In genomic region chr9:14406463-14406862, GRCh38 we compare ENCODE assay signal across 24 cellular contexts.
DNase-seq lines count a peak whose midpoint lies in the region; ATAC-seq, FAIRE-seq and TF ChIP-seq lines count a peak whose summit lies in the region.
"Had no signal": no experiment of that assay in that cellular context is flagged by ENCODE, and none has a peak within 500 bp of the region (broad histone marks: within the 10 kb centered on the region; RNA-seq: fewer than 3 reads in every experiment).

No MANE protein-coding gene starts in this region.

- POLR2A ChIA-PET in HepG2 (lab: Yijun Ruan, JAX), result no interaction called here

- no peak overlapping the region for H3K27ac ChIP-seq in HepG2 (ENCODE audit: extremely low read length, insufficient read depth, low read length)
- H3K27ac ChIP-seq in right lobe of liver, result no peak overlapping the region
- H3K27ac ChIP-seq in VCaP, result peak overlapping the region; percentile 67
- H3K27ac ChIP-seq: 22Rv1, BLaER1, C4-2B had no signal

- H4K20me1 ChIP-seq in HepG2 (ENCODE audit: insufficient read depth, low read length), result no peaks in the 10 kb centered on the region
- H4K20me1 ChIP-seq: BLaER1 had no signal

- WGBS in HepG2 (ENCODE audit: low lambda C conversion rate), result 0% methylated on average over 2 of the region's 2 CpGs
- 45% methylated on average over 2 of the region's 2 CpGs for WGBS in right lobe of liver (ENCODE audit: insufficient coverage, low coverage, low lambda C conversion rate, missing lambda C conversion rate)

- ATAC-seq in HepG2, result no peak
- ATAC-seq in right lobe of liver, result no peak
- ATAC-seq in GM21786 (IDR thresholded peaks at IDR 0.05; ENCODE audit: unreplicated experiment), result no peak
- ATAC-seq: CD8-positive, alpha-beta T cell had no signal

- H3K27me3 ChIP-seq in HepG2 (ENCODE audit: control insufficient read depth in 1 of 2, insufficient read depth in 2 of 2, low read length in 2 of 2) (no peaks in the 10 kb centered on the region; a peak in 1 of 5 replicates), right lobe of liver (no peaks in the 10 kb centered on the region), bronchial epithelial cell (ENCODE audit: control insufficient read depth, insufficient read depth, low read length) (no peaks in the 10 kb centered on the region)
- H3K27me3 ChIP-seq: BLaER1 had no signal

- TF ChIP-seq CTCF in HepG2 (CRISPR knock-in tag; IDR thresholded peaks at IDR 0.05) (no peak), right lobe of liver (IDR thresholded peaks at IDR 0.05) (no peak), VCaP (conservative IDR thresholded peaks at IDR 0.05) (no peak), bronchial epithelial cell (IDR thresholded peaks at IDR 0.05; ENCODE audit: insufficient read depth, low read length, severe bottlenecking) (no peak)

- no peak overlapping the region for H2AFZ ChIP-seq in HepG2 (ENCODE audit: low read length)

- H3K9me3 ChIP-seq in HepG2 (ENCODE audit: low read length) (no peaks in the 10 kb centered on the region), right lobe of liver (no peaks in the 10 kb centered on the region)
- H3K9me3 ChIP-seq: BLaER1, Caco-2, HAP-1 had no signal

- no peak for TF ChIP-seq POLR2A in HepG2 (IDR thresholded peaks at IDR 0.05; ENCODE audit: insufficient read depth in 1 of 2, low read depth in 2 of 2, low read length in 2 of 2)
- TF ChIP-seq POLR2A in right lobe of liver (IDR thresholded peaks at IDR 0.05), result no peak

- TF ChIP-seq RAD21 in HepG2 (CRISPR knock-in tag; IDR thresholded peaks at IDR 0.05), result no peak

- TF ChIP-seq EP300 in HepG2 (IDR thresholded peaks at IDR 0.05; ENCODE audit: low read depth in 2 of 2, low read length in 2 of 2) (no peak), HepG2 (CRISPR knock-in tag; IDR thresholded peaks at IDR 0.05; ENCODE audit: borderline replicate concordance) (no peak)

- in situ Hi-C loops in HepG2 (cut with HindIII; ENCODE audit: extremely low pct_ligation_motif_present, low pct_unique_long_range_greater_than_20kb) (no loop called here), G401 (cut with HindIII; ENCODE audit: low sequenced_read_pairs) (no loop called here)

- H3K9ac ChIP-seq in HepG2 (ENCODE audit: insufficient read depth, low read depth, low read length), result no peak overlapping the region
- H3K9ac ChIP-seq: BLaER1 had no signal

- no peak overlapping the region for H3K4me2 ChIP-seq in HepG2 (ENCODE audit: low read depth, low read length)
- H3K4me2 ChIP-seq: BLaER1 had no signal

- FAIRE-seq in HepG2 (lab: Jason Lieb, UNC) (no peak), bronchial epithelial cell (lab: Jason Lieb, UNC) (peak; percentile 36)
- FAIRE-seq: A204.1, GM12891, GM18507, H54 had no signal

- H3K4me3 ChIP-seq in HepG2 (replicated peaks in 1 of 3; ENCODE audit: insufficient read depth in 1 of 3, low read depth in 2 of 3, low read length in 3 of 3), result no peak overlapping the region
- H3K4me3 ChIP-seq in right lobe of liver, result no peak overlapping the region
- H3K4me3 ChIP-seq in bronchial epithelial cell (ENCODE audit: low read depth, low read length), result no peak overlapping the region
- H3K4me3 ChIP-seq: BLaER1, HAP-1 had no signal

- BruUV-seq in HepG2 (replicated peaks; lab: Mats Ljungman, UMichigan), result no TSS peak

- no peaks in the 10 kb centered on the region for H3K79me2 ChIP-seq in HepG2 (ENCODE audit: insufficient read depth, low read length)

- DNase-seq in HepG2 (ENCODE audit: low spot score), result no peak
- no peak for DNase-seq in right lobe of liver
- no peak for DNase-seq in bronchial epithelial cell (ENCODE audit: low read depth)
- no peak for DNase-seq in activated naive CD4-positive, alpha-beta T cell treated with Interleukin-2 at 50 U/mL for 16 hours
- DNase-seq in T1000 (lab: John Stamatoyannopoulos, UW), result no peak
- DNase-seq in G401 (ENCODE audit: low spot score), result no peak
- DNase-seq: Caco-2; CD4-positive, CD25-positive, alpha-beta regulatory T cell; CD8-positive, alpha-beta T cell; DMS153; DND-41; GDM1; GOT3; HFFc6 had no signal

- intact Hi-C loops in HepG2 (cut with micrococcal nuclease; ENCODE audit: unreplicated experiment) (no loop called here), right lobe of liver (cut with DNase I) (no loop called here)

- CTCF ChIA-PET in HepG2 (lab: Yijun Ruan, JAX; ENCODE audit: low intra/inter-chr PET ratio, low total read pairs), result no interaction called here

- H3K4me1 ChIP-seq in HepG2 (ENCODE audit: insufficient read depth, low read length) (no peaks in the 10 kb centered on the region), right lobe of liver (no peaks in the 10 kb centered on the region)
- H3K4me1 ChIP-seq: Caco-2, HAP-1 had no signal

- H3K36me3 ChIP-seq in HepG2 (replicated peaks in 1 of 2; ENCODE audit: control insufficient read depth in 1 of 2, insufficient read depth in 2 of 2, low read length in 2 of 2) (no peaks in the 10 kb centered on the region), right lobe of liver (no peaks in the 10 kb centered on the region), bronchial epithelial cell (ENCODE audit: control insufficient read depth, insufficient read depth, low read length) (no peaks in the 10 kb centered on the region)
- H3K36me3 ChIP-seq: BLaER1, HAP-1 had no signal

TF ChIP-seq in HepG2, 621 proteins besides CTCF, POLR2A, EP300 and RAD21:
- TF ChIP-seq USF2 (IDR thresholded peaks at IDR 0.05; ENCODE audit: low read depth, low read length) (peak; percentile 59; the same call in 1 of the 2 replicates), USF2 (CRISPR knock-in tag; IDR thresholded peaks at IDR 0.05; ENCODE audit: borderline replicate concordance) (no peak), ZNF510 (CRISPR knock-in tag; IDR thresholded peaks at IDR 0.05; ENCODE audit: low read depth) (no peak), THYN1 (CRISPR knock-in tag; IDR thresholded peaks at IDR 0.05; ENCODE audit: borderline replicate concordance, low read depth) (no peak), RAD51 (IDR thresholded peaks at IDR 0.05; ENCODE audit: borderline replicate concordance) (peak; percentile 90), ZSCAN22 (CRISPR knock-in tag; IDR thresholded peaks at IDR 0.05) (no peak)
- TF ChIP-seq, protein P1, sequence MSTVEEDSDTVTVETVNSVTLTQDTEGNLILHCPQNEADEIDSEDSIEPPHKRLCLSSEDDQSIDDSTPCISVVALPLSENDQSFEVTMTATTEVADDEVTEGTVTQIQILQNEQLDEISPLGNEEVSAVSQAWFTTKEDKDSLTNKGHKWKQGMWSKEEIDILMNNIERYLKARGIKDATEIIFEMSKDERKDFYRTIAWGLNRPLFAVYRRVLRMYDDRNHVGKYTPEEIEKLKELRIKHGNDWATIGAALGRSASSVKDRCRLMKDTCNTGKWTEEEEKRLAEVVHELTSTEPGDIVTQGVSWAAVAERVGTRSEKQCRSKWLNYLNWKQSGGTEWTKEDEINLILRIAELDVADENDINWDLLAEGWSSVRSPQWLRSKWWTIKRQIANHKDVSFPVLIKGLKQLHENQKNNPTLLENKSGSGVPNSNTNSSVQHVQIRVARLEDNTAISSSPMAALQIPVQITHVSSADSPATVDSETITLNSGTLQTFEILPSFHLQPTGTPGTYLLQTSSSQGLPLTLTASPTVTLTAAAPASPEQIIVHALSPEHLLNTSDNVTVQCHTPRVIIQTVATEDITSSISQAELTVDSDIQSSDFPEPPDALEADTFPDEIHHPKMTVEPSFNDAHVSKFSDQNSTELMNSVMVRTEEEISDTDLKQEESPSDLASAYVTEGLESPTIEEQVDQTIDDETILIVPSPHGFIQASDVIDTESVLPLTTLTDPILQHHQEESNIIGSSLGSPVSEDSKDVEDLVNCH (CRISPR knock-in tag; IDR thresholded peaks at IDR 0.05), result no peak
- TF ChIP-seq, protein P2, sequence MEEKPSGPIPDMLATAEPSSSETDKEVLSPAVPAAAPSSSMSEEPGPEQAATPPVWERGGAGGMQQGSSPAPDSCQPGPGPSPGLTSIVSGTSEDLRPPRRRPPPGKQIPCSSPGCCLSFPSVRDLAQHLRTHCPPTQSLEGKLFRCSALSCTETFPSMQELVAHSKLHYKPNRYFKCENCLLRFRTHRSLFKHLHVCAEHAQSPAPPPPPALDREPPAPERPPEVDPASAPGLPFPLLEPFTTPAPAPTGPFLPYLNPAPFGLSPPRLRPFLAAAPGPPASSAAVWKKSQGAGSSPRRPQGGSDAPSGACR (CRISPR knock-in tag; IDR thresholded peaks at IDR 0.05), result no peak
